1 cellular context compared by ENCODE assay signal in genomic region chr7:143811-144453, GRCh38.
TF ChIP-seq lines count a peak whose summit lies in the region.

No MANE protein-coding gene starts in this region.

TF ChIP-seq in GM23338, 12 proteins besides CTCF, POLR2A, EP300 and RAD21 (continued from another document):
- TF ChIP-seq ZNF462 (CRISPR knock-in tag; IDR thresholded peaks at IDR 0.05) (no peak), ZNF114 (CRISPR knock-in tag; IDR thresholded peaks at IDR 0.05) (no peak)
